Comparison of ENCODE assay signal across 8 cellular contexts in the genomic region with DNA sequence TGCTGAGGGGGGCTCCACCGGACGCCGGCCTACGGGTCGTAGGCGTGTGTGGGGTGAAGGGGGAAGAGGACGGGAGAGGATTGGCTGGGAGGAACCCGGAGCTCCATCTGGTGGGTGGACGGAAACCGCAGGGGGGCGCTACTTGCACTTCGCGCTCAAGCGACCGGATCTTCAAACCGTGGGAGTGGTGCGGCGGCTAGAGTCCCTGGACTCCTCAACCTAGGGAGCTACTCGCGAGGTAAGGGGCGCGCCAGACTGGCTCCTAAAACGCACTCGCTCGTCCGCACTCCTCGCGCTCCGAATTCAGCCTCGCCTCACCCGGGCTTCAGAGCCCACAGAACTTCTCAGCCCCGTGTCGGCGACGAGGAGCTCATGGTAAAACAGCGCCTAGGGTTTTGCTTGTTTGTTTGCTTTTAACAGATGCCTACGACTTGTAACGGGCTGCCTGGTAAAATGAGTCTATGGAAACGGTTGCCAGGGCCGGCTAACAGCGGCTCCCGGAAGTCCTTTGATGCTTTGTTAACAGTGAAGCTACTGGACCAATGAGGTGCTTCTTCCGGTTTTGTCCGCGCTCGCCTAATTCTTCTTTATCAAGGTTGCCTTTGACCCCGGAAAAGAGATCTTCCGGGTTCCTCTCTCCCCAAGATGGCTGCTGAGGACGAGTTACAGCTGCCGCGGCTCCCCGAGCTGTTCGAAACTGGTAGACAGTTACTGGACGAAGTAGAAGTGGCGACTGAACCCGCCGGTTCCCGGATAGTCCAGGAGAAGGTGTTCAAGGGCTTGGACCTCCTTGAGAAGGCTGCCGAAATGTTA. TPM values are rescaled to one million over a fixed set of nuclear protein-coding genes. Genes with fewer than 3 reads are reported as not detected.
DNase-seq lines count a peak whose midpoint lies in the region; ATAC-seq and TF ChIP-seq lines count a peak whose summit lies in the region.

A gene (plus strand): TSS at position 145 of the 813 bp plus-strand sequence. CDS start 501 bp downstream, at position 646.

- intact Hi-C loops in breast epithelium (cut with DNase I; ENCODE audit: low total_unique reads), result no loop called here

- peak within 1 kb of the TSS; percentile 92 for H3K9ac ChIP-seq in smooth muscle cell (ENCODE audit: low read depth)

- peak within 1 kb of the TSS; percentile 65 for H3K27ac ChIP-seq in VCaP
- peak within 1 kb of the TSS; percentile 75 to 89 for H3K27ac ChIP-seq in breast epithelium
- peak within 1 kb of the TSS; percentile 89 for H3K27ac ChIP-seq in smooth muscle cell (ENCODE audit: low read depth)

- H4K20me1 ChIP-seq in smooth muscle cell (ENCODE audit: low read depth), result no peaks in the 10 kb centered on the region

- H3K9me3 ChIP-seq in breast epithelium, result no peaks in the 10 kb centered on the region
- no peaks in the 10 kb centered on the region for H3K9me3 ChIP-seq in smooth muscle cell (replicated peaks; ENCODE audit: low read depth)

- no peaks in the 10 kb centered on the region for H3F3A ChIP-seq in smooth muscle cell (ENCODE audit: low read depth)

- POLR2A ChIA-PET in AG04449 (lab: Yijun Ruan, JAX), result interaction anchor here (0.7 to 1.9 kb wide), 2 partner anchors 19 to 35 kb away, joined by 4 read pairs; no protein-coding TSS in a partner anchor

- TF ChIP-seq CTCF in AG04449 (IDR thresholded peaks at IDR 0.05; ENCODE audit: insufficient read depth, low read length, missing control alignments) (peak; percentile 73), VCaP (conservative IDR thresholded peaks at IDR 0.05) (peak; percentile 75), breast epithelium (IDR thresholded peaks at IDR 0.05) (peak in 2 of 3 donors; percentile 36 to 54), smooth muscle cell (IDR thresholded peaks at IDR 0.05; ENCODE audit: borderline replicate concordance, insufficient read depth, poor library complexity, severe bottlenecking) (peak; percentile 53)

- WGBS in smooth muscle cell (ENCODE audit: low lambda C conversion rate), result 45% methylated on average over 57 of the region's 59 CpGs

- H3K4me2 ChIP-seq in smooth muscle cell, result peak within 1 kb of the TSS; percentile 87

- H3K4me1 ChIP-seq in breast epithelium (no peaks in the 10 kb centered on the region), smooth muscle cell (ENCODE audit: low read depth) (no peaks in the 10 kb centered on the region)

- H3K4me3 ChIP-seq in AG04449 (ENCODE audit: low read depth, low read length) (peak within 1 kb of the TSS; percentile 77), breast epithelium (peak within 1 kb of the TSS; percentile 63 to 75 (median 67)), smooth muscle cell (peak within 1 kb of the TSS; percentile 80)

- CTCF ChIA-PET in AG04449 (lab: Yijun Ruan, JAX), result interaction anchor here (0.7 to 3.6 kb wide), 34 partner anchors 8 to 596 kb away, joined by 3 to 18 read pairs (median 4); a partner anchor contains a TSS

- DNase-seq in AG04449 (ENCODE audit: low read depth, low spot score) (peak; percentile 16), NCI-H2171 treated with DMSO at 0.1 percent for 48 hours (lab: John Stamatoyannopoulos, UW) (peak; percentile 92), breast epithelium (ENCODE audit: low spot score in 2 of 2) (peak; percentile 68 to 70), iPS-NIHi7 (ENCODE audit: extremely low spot score) (peak; percentile 82), smooth muscle cell (lab: John Stamatoyannopoulos, UW; ENCODE audit: unreplicated experiment) (peak; percentile 25)

- ATAC-seq in GM18868 (IDR thresholded peaks at IDR 0.05; ENCODE audit: unreplicated experiment) (peak; percentile 87), HG03108 (IDR thresholded peaks at IDR 0.05; ENCODE audit: unreplicated experiment) (peak; percentile 78)

- H2AFZ ChIP-seq in smooth muscle cell (ENCODE audit: low read depth), result peak within 1 kb of the TSS; percentile 85

- H3K36me3 ChIP-seq in breast epithelium (no peaks in the 10 kb centered on the region), smooth muscle cell (ENCODE audit: low read depth) (no peaks in the 10 kb centered on the region)

- H3K79me2 ChIP-seq in smooth muscle cell (ENCODE audit: low read depth), result peaks cover 4% of the 10 kb centered on the region

- peaks cover 0 to 36% of the 10 kb centered on the region in 2 donors for H3K27me3 ChIP-seq in breast epithelium
- no peaks in the 10 kb centered on the region for H3K27me3 ChIP-seq in smooth muscle cell (ENCODE audit: low read depth)

- TF ChIP-seq POLR2A in breast epithelium (IDR thresholded peaks at IDR 0.05), result no peak

RNA-seq across cellular contexts. Expression of the gene that starts here (rescaled TPM):
- 10 to 100 TPM; 71.8 to 87.2 (median 86.9) TPM for total RNA-seq in breast epithelium
- 40.7 and 41.8 TPM in 2 replicates for total RNA-seq in smooth muscle cell
- 20.3 and 27.2 TPM in 2 replicates for polyA plus RNA-seq in smooth muscle cell

Comparison
In these comparisons a context has a peak if more than half of its experiments do, and no peak if none do; other contexts are left out.
1. Peak in every context shown above with its lines: DNase-seq, ATAC-seq, H3K4me3 ChIP-seq and H3K27ac ChIP-seq.
2. DNase-seq: peak in every context shown above with its lines; median percentile 92 in NCI-H2171 treated with DMSO at 0.1 percent for 48 hours; 82 in iPS-NIHi7; 69 in breast epithelium; 25 in smooth muscle cell; 16 in AG04449.